ENCODE assay signal across 18 cellular contexts in the genomic region with DNA sequence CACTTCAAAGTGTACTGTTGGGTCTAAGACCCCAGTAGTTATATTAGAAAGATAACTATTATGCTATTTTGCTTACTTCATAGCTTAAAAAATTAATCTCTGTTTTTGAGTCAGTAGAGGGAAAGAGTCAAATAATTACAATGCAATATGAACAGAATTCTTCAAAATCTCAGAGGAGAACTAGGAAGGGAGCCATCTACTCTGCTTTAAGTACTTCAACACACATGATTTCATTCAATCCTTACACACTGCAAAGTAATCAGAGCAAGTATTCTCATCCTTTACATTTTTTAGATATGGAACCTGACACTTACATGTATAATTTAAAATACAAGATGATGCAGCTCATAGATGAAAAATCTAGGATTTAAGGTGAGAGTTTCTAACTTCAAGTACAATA.
"Had no signal": no experiment of that assay in that cellular context is flagged by ENCODE, and none has a peak within 500 bp of the region (broad histone marks: within the 10 kb centered on the region; RNA-seq: fewer than 3 reads in every experiment).

No MANE protein-coding gene starts in this region.

- H3K27me3 ChIP-seq: colonic mucosa, gastrocnemius medialis, pancreas, sigmoid colon, SJSA1, spleen had no signal

- H3K9me3 ChIP-seq: colonic mucosa, gastrocnemius medialis, lower lobe of right lung, pancreas, sigmoid colon, SJSA1, spleen had no signal

- H3K36me3 ChIP-seq: colonic mucosa, gastrocnemius medialis, lower lobe of right lung, pancreas, sigmoid colon, spleen had no signal

- H3K27ac ChIP-seq: colonic mucosa, gastrocnemius medialis, lower lobe of right lung, pancreas, SJSA1, spleen had no signal

- DNase-seq: activated CD4-positive, alpha-beta memory T cell treated with anti-CD3 and anti-CD28 coated beads, Interleukin-2, amount 10 ng/mL, durations not matched to agents 7 days and 5 days; activated CD4-positive, alpha-beta T cell treated with anti-CD3 and anti-CD28 coated beads for 48 hours; activated CD4-positive, CD25-positive, alpha-beta regulatory T cell; activated naive CD4-positive, alpha-beta T cell treated with Interleukin-2 at 50 U/mL for 16 hours; activated naive CD8-positive, alpha-beta T cell treated with anti-CD3 and anti-CD28 coated beads, Interleukin-2, amount 10 ng/mL, durations not matched to agents 7 days and 5 days; activated T-cell treated with anti-CD3 and anti-CD28 coated beads, Interleukin-2, amount 50 U/mL, for 1 hour; central memory CD4-positive, alpha-beta T cell; colonic mucosa; erythroblast; gastrocnemius medialis; lower lobe of right lung; pancreas; sigmoid colon; spleen; stimulated activated CD4-positive, alpha-beta T cell treated with anti-CD3 and anti-CD28 coated beads, Interleukin-4, amount 100 ng/mL, for 4 hours had no signal

- ATAC-seq: activated T-helper 17 cell treated with anti-CD3 and anti-CD28 coated beads, Interleukin-2, amount 50 U/mL, for 72 hours; gastrocnemius medialis; lower lobe of right lung; pancreas; stimulated activated memory B cell treated with anti-CD40 and anti-IgM and Interleukin-4, amounts not matched to agents 10 μg/mL and 1 μg/mL and 100 μg/mL, for 72 hours had no signal

- H3K4me3 ChIP-seq: colonic mucosa, gastrocnemius medialis, lower lobe of right lung, pancreas, sigmoid colon, SJSA1, spleen had no signal

- H3K4me1 ChIP-seq: colonic mucosa, pancreas, spleen had no signal
